1 cellular context compared by ENCODE assay signal in genomic region chr22:31752096-31752847, GRCh38.
TF ChIP-seq lines count a peak whose summit lies in the region.

No MANE protein-coding gene starts in this region.

TF ChIP-seq in GM12878, 131 proteins besides CTCF, POLR2A, EP300 and RAD21 (continued from another document):
- no peak for TF ChIP-seq ZBTB33 (IDR thresholded peaks at IDR 0.05)
- no peak for TF ChIP-seq CHD4 (IDR thresholded peaks at IDR 0.05)
- TF ChIP-seq HCFC1 (IDR thresholded peaks at IDR 0.05; ENCODE audit: low read length) = no peak
- no peak for TF ChIP-seq MAX (IDR thresholded peaks at IDR 0.05; ENCODE audit: low read depth, low read length)
- no peak for TF ChIP-seq ZNF274 (IDR thresholded peaks at IDR 0.05; ENCODE audit: insufficient read depth, insufficient read length)
- TF ChIP-seq RCOR1 (conservative IDR thresholded peaks at IDR 0.05; ENCODE audit: low read depth, low read length) = no peak
- TF ChIP-seq E2F8 (IDR thresholded peaks at IDR 0.05; ENCODE audit: low read depth, partially characterized antibody) = no peak
- no peak for TF ChIP-seq NR2F1 (conservative IDR thresholded peaks at IDR 0.05)
- no peak for TF ChIP-seq IRF5 (IDR thresholded peaks at IDR 0.05; ENCODE audit: borderline replicate concordance)
- no peak for TF ChIP-seq SUPT20H (IDR thresholded peaks at IDR 0.05; ENCODE audit: borderline replicate concordance, control insufficient read depth, low read depth, low read length)
- no peak for TF ChIP-seq NFYA (IDR thresholded peaks at IDR 0.05; ENCODE audit: borderline replicate concordance, low read depth, low read length)
- TF ChIP-seq NR2C1 (IDR thresholded peaks at IDR 0.05) = no peak
- no peak for TF ChIP-seq SIN3A (IDR thresholded peaks at IDR 0.05; ENCODE audit: low read depth, low read length)
